20 cellular contexts compared by ENCODE assay signal in genomic region chr12:11662369-11662768, GRCh38. TPM values are rescaled to one million over a fixed set of nuclear protein-coding genes. Genes with fewer than 3 reads are reported as not detected.
DNase-seq lines count a peak whose midpoint lies in the region; ATAC-seq and TF ChIP-seq lines count a peak whose summit lies in the region.
"Had no signal": no experiment of that assay in that cellular context is flagged by ENCODE, and none has a peak within 500 bp of the region (broad histone marks: within the 10 kb centered on the region; RNA-seq: fewer than 3 reads in every experiment).

No MANE protein-coding gene starts in this region.

- H3K27ac ChIP-seq in breast epithelium (peak overlapping the region; percentile 86 to 97), right cardiac atrium (ENCODE audit: low read length) (peak overlapping the region; percentile 57), thymus (ENCODE audit: low read depth) (peak overlapping the region; percentile 85), tibial nerve (no peak overlapping the region)
- H3K27ac ChIP-seq: C4-2B, lower lobe of right lung, uterus had no signal

- POLR2A ChIA-PET in MCF 10A (lab: Yijun Ruan, JAX): interaction anchor here (1.0 kb wide), 1 partner anchor 17 kb away, joined by 3 read pairs; no protein-coding TSS in a partner anchor

- H3K27me3 ChIP-seq in breast epithelium (no peaks in the 10 kb centered on the region), right cardiac atrium (ENCODE audit: control insufficient read depth, insufficient read depth) (no peaks in the 10 kb centered on the region), thymus (ENCODE audit: control insufficient read depth, insufficient read depth) (no peaks in the 10 kb centered on the region), tibial nerve (no peaks in the 10 kb centered on the region)
- H3K27me3 ChIP-seq: uterus had no signal

- TF ChIP-seq POLR2A in breast epithelium (IDR thresholded peaks at IDR 0.05) (no peak), tibial nerve (IDR thresholded peaks at IDR 0.05) (no peak)

- no peaks in the 10 kb centered on the region for H3K9me3 Mint-ChIP-seq in MCF 10A (ENCODE audit: unreplicated experiment)
- H3K9me3 Mint-ChIP-seq in activated T-helper 17 cell treated with anti-CD3 and anti-CD28 coated beads, Interleukin-2, amount 50 U/mL, for 72 hours: no peaks in the 10 kb centered on the region
- H3K9me3 Mint-ChIP-seq: activated naive CD4-positive, alpha-beta T cell treated with anti-CD3 and anti-CD28 coated beads, Interleukin-2, amount 50 U/mL, for 72 hours; activated T-cell treated with anti-CD3 and anti-CD28 coated beads, Interleukin-2, amount 50 U/mL, for 24 hours had no signal

- no TSS peak for BruUV-seq in MCF 10A (replicated peaks; lab: Mats Ljungman, UMichigan)

- H3K4me3 Mint-ChIP-seq in MCF 10A (ENCODE audit: unreplicated experiment): no peak overlapping the region
- H3K4me3 Mint-ChIP-seq in activated T-helper 17 cell treated with anti-CD3 and anti-CD28 coated beads, Interleukin-2, amount 50 U/mL, for 72 hours: peak overlapping the region; percentile 63
- H3K4me3 Mint-ChIP-seq: activated T-cell treated with anti-CD3 and anti-CD28 coated beads, Interleukin-2, amount 50 U/mL, for 24 hours had no signal

- H3K27me3 Mint-ChIP-seq in MCF 10A (ENCODE audit: insufficient read depth, unreplicated experiment): no peaks in the 10 kb centered on the region
- H3K27me3 Mint-ChIP-seq in activated T-helper 17 cell treated with anti-CD3 and anti-CD28 coated beads, Interleukin-2, amount 50 U/mL, for 72 hours: no peaks in the 10 kb centered on the region
- H3K27me3 Mint-ChIP-seq: activated T-cell treated with anti-CD3 and anti-CD28 coated beads, Interleukin-2, amount 50 U/mL, for 24 hours had no signal

- peak; percentile 42 for ATAC-seq in activated T-helper 17 cell treated with anti-CD3 and anti-CD28 coated beads, Interleukin-2, amount 50 U/mL, for 72 hours (replicated peaks)
- no peak for ATAC-seq in right cardiac atrium

- no peaks in the 10 kb centered on the region for H3K36me3 Mint-ChIP-seq in MCF 10A (ENCODE audit: insufficient read depth, unreplicated experiment)
- H3K36me3 Mint-ChIP-seq in activated T-helper 17 cell treated with anti-CD3 and anti-CD28 coated beads, Interleukin-2, amount 50 U/mL, for 72 hours (ENCODE audit: low read depth): peaks cover 63% of the 10 kb centered on the region

- no peak for TF ChIP-seq EP300 in tibial nerve (IDR thresholded peaks at IDR 0.05)

- H3K36me3 ChIP-seq in breast epithelium (no peaks in the 10 kb centered on the region), thymus (ENCODE audit: control insufficient read depth, insufficient read depth) (peaks cover 3% of the 10 kb centered on the region), tibial nerve (no peaks in the 10 kb centered on the region)
- H3K36me3 ChIP-seq: uterus had no signal

- no peaks in the 10 kb centered on the region for H3K9me3 ChIP-seq in breast epithelium
- H3K9me3 ChIP-seq in right cardiac atrium (ENCODE audit: control insufficient read depth, low read length): no peaks in the 10 kb centered on the region
- H3K9me3 ChIP-seq in thymus (ENCODE audit: control insufficient read depth): no peaks in the 10 kb centered on the region
- H3K9me3 ChIP-seq in tibial nerve: no peaks in the 10 kb centered on the region
- H3K9me3 ChIP-seq: lower lobe of right lung, uterus had no signal

- no peak overlapping the region for H3K27ac Mint-ChIP-seq in MCF 10A (ENCODE audit: low read depth, unreplicated experiment)
- H3K27ac Mint-ChIP-seq in activated T-helper 17 cell treated with anti-CD3 and anti-CD28 coated beads, Interleukin-2, amount 50 U/mL, for 72 hours: no peak overlapping the region

- 96% methylated on average over 3 of the region's 3 CpGs for WGBS in right cardiac atrium
- WGBS in thymus: 74% methylated on average over 3 of the region's 3 CpGs
- WGBS in tibial nerve, 2 donors: 87% methylated on average over 3 of the region's 3 CpGs

- intact Hi-C loops in breast epithelium (cut with DNase I; ENCODE audit: low total_unique reads) (no loop called here), MCF 10A (cut with micrococcal nuclease) (no loop called here), right cardiac atrium (cut with DNase I) (no loop called here)

- H3K4me1 Mint-ChIP-seq in MCF 10A (ENCODE audit: insufficient read depth, unreplicated experiment): peaks cover 25% of the 10 kb centered on the region
- H3K4me1 Mint-ChIP-seq in activated T-helper 17 cell treated with anti-CD3 and anti-CD28 coated beads, Interleukin-2, amount 50 U/mL, for 72 hours: peaks cover 68% of the 10 kb centered on the region

- no peak overlapping the region for H3K4me3 ChIP-seq in breast epithelium
- H3K4me3 ChIP-seq in right cardiac atrium (ENCODE audit: low read length): no peak overlapping the region
- peak overlapping the region; percentile 21 for H3K4me3 ChIP-seq in thymus (ENCODE audit: low read length)
- H3K4me3 ChIP-seq in tibial nerve: no peak overlapping the region
- H3K4me3 ChIP-seq: lower lobe of right lung, uterus had no signal

- CTCF ChIA-PET in MCF 10A (lab: Yijun Ruan, JAX): no interaction called here

- TF ChIP-seq CTCF in breast epithelium (IDR thresholded peaks at IDR 0.05): no peak
- no peak for TF ChIP-seq CTCF in MCF 10A (IDR thresholded peaks at IDR 0.05; ENCODE audit: unreplicated experiment)
- no peak for TF ChIP-seq CTCF in tibial nerve (IDR thresholded peaks at IDR 0.05)

- DNase-seq in breast epithelium (ENCODE audit: low spot score in 2 of 2) (no peak), MCF 10A (ENCODE audit: unreplicated experiment) (no peak), right cardiac atrium (no peak), tibial nerve (ENCODE audit: low spot score in 2 of 2) (no peak), C1 segment of cervical spinal cord (lab: John Stamatoyannopoulos, UW) (no peak)
- DNase-seq in stimulated activated CD8-positive, alpha-beta memory T cell treated with anti-CD3 and anti-CD28 coated beads, Interleukin-4, amount 100 ng/mL, for 48 hours: no peak
- DNase-seq: activated CD8-positive, alpha-beta memory T cell treated with anti-CD3 and anti-CD28 coated beads for 24 hours; activated T-cell treated with anti-CD3 and anti-CD28 coated beads, Interleukin-2, amount 50 U/mL, for 24 hours; effector memory CD4-positive, alpha-beta T cell; H7; lower lobe of right lung; MM.1S; NCI-H1417 treated with DMSO at 0.1 percent for 48 hours; NCI-H2081 treated with DMSO at 0.1 percent for 48 hours; NCI-H345; uterus had no signal

- H3K4me1 ChIP-seq in breast epithelium: peaks cover 7 to 30% of the 10 kb centered on the region in 2 donors
- peaks cover 22% of the 10 kb centered on the region for H3K4me1 ChIP-seq in right cardiac atrium (ENCODE audit: control insufficient read depth, insufficient read depth, low read length)
- H3K4me1 ChIP-seq in thymus (ENCODE audit: control insufficient read depth, insufficient read depth, low read length): peaks cover 81% of the 10 kb centered on the region
- H3K4me1 ChIP-seq in tibial nerve: peaks cover 0 to 52% (median 16%) of the 10 kb centered on the region in 4 donors

RNA-seq across cellular contexts. Expression of gene ETV6, which starts 12.9 kb away (rescaled TPM):
- total RNA-seq in breast epithelium (10 to 100 TPM; 17.8 to 58.7 (median 45.2) TPM), MCF 10A (2022) (16.9 and 19.3 TPM in 2 replicates), right cardiac atrium (10 to 100 TPM in 3 of 4 donors, 1 to 10 TPM in 1; 9.9 to 31.4 (median 11.7) TPM), tibial nerve (10 to 100 TPM in 1 of 4 donors, 1 to 10 TPM in 3; 6.7 to 14.1 (median 8.3) TPM)
- 10 to 100 TPM; 45.9 to 49.0 TPM for total RNA-seq in activated T-helper 17 cell treated with anti-CD3 and anti-CD28 coated beads, Interleukin-2, amount 50 U/mL, for 72 hours
- polyA plus RNA-seq in right cardiac atrium (2.9 TPM), thymus (15.0 TPM)

Comparison
In these comparisons a context has a peak if more than half of its experiments do, and no peak if none do; other contexts are left out.
1. H3K27ac ChIP-seq: peak in breast epithelium (2 of 2), right cardiac atrium (single experiment) and thymus (single experiment); none in tibial nerve (0 of 4).